Comparison of ENCODE assay signal across 8 cellular contexts in the genomic region with DNA sequence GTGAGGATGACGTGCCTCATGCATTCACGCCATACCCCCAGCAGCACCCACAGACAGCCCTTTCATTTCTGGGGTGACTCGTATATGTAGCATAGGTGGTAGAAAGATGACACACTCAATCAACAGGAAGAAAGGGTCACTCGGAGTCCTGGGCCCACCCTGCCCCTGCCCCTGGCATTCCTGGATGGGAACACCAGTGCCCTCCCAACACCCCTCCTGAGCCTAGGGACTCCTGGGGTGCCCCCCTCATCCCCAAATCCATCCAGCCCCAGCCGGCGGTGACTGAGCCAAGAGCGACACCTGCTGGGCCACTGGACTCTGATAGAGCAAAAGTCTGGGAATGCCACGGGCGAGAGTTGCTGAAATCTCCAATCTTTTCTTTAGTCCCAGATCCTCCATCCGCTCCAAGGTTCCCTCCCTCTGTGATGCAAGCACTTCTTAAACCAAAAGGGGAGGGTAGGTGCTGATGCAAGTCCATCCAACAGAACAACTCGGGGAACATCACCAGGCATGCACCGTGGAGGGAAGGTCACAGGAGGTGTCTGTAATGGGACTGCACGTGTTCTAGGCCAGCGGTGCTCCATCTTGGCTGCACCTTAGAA. TPM values are rescaled to one million over a fixed set of nuclear protein-coding genes. Genes with fewer than 3 reads are reported as not detected.
DNase-seq lines count a peak whose midpoint lies in the region; ATAC-seq, FAIRE-seq and TF ChIP-seq lines count a peak whose summit lies in the region.

No MANE protein-coding gene starts in this region.

- CTCF ChIA-PET in K562 (lab: Yijun Ruan, JAX; ENCODE audit: low intra/inter-chr PET ratio) = interaction anchor here (0.5 to 1.4 kb wide), 4 partner anchors 177 to 358 kb away, joined by 3 to 12 read pairs (median 3); no protein-coding TSS in a partner anchor

- in situ Hi-C loops in K562 (cut with MboI) = no loop called here

- no peak for TF ChIP-seq POLR2A in K562 (conservative IDR thresholded peaks at IDR 0.05)

- H3K9me3 ChIP-seq in NT2/D1 (ENCODE audit: insufficient read depth, low read length) = no peaks in the 10 kb centered on the region
- no peaks in the 10 kb centered on the region for H3K9me3 ChIP-seq in K562 (replicated peaks; ENCODE audit: control insufficient read depth, insufficient read depth, low read depth, low read length)

- DNase-seq in ELR (ENCODE audit: low read depth) = peak; percentile 52
- DNase-seq in NT2/D1 (ENCODE audit: low read depth, low spot score) = peak; percentile 35
- DNase-seq in K562 (ENCODE audit: extremely low read depth in 1 of 4, low spot score in 3 of 4) = peak; percentile 48 to 59 (median 55)
- peak; percentile 82 for DNase-seq in iPS-NIHi7 (ENCODE audit: extremely low spot score)
- peak; percentile 7 for DNase-seq in stimulated activated CD4-positive, alpha-beta T cell treated with anti-CD3 and anti-CD28 coated beads, Interleukin-4, amount 100 ng/mL, for 1 hour
- no peak for DNase-seq in NCI-H187 treated with DMSO at 0.1 percent for 48 hours (lab: John Stamatoyannopoulos, UW)

- intact Hi-C loops in K562 (cut with micrococcal nuclease) = loop anchor here (1.0 kb wide), 2 partner anchors 177 to 358 kb away; no protein-coding TSS in a partner anchor

- 3% methylated on average over 14 of the region's 14 CpGs for WGBS in K562 (ENCODE audit: insufficient coverage, low coverage, missing lambda C conversion rate)

- no TSS peak for BruUV-seq in K562 (replicated peaks; lab: Mats Ljungman, UMichigan)

- no peaks in the 10 kb centered on the region for H3K79me2 ChIP-seq in K562 (ENCODE audit: control insufficient read depth, insufficient read depth, low read length)

- POLR2A ChIA-PET in K562 (lab: Yijun Ruan, JAX) = interaction anchor here (0.5 to 0.7 kb wide), 3 partner anchors 8 to 179 kb away, joined by 3 to 5 read pairs (median 3); no protein-coding TSS in a partner anchor

- peaks cover 5% of the 10 kb centered on the region for H3K36me3 ChIP-seq in NT2/D1 (ENCODE audit: insufficient read depth, insufficient read length, low read length)
- H3K36me3 ChIP-seq in K562 (ENCODE audit: control insufficient read depth, insufficient read depth, low read length) = no peaks in the 10 kb centered on the region

- no peak for TF ChIP-seq EP300 in K562 (IDR thresholded peaks at IDR 0.05; ENCODE audit: low read length)

- H2AFZ ChIP-seq in K562 (ENCODE audit: low read depth, low read length) = 0 out of 2 replicates have a peak overlapping the region, but pooled peaks have one; percentile 36

- H3K4me3 ChIP-seq in NT2/D1 (ENCODE audit: insufficient read length, low read depth) = no peak overlapping the region
- H3K4me3 ChIP-seq in K562 = no peak overlapping the region

- no peak for FAIRE-seq in K562 (lab: Jason Lieb, UNC)

- H3K4me2 ChIP-seq in K562 (ENCODE audit: insufficient read depth, low read length) = no peak overlapping the region

- H3K9ac ChIP-seq in NT2/D1 (ENCODE audit: insufficient read length, low read depth) (no peak overlapping the region), K562 (ENCODE audit: insufficient read depth in 1 of 2, low read depth in 2 of 2, low read length in 2 of 2) (no peak overlapping the region)

- H3K27me3 ChIP-seq in NT2/D1 (ENCODE audit: insufficient read depth, insufficient read length) (no peaks in the 10 kb centered on the region), K562 (ENCODE audit: control insufficient read depth in 2 of 2, insufficient read depth in 2 of 2, low read length in 2 of 2) (peaks cover 8 to 33% of the 10 kb centered on the region in 2 experiments; a peak in 4 of 5 replicates)

- H3K4me1 ChIP-seq in NT2/D1 (ENCODE audit: insufficient read depth, insufficient read length) = peaks cover 6% of the 10 kb centered on the region
- peaks cover 0 to 8% of the 10 kb centered on the region in 2 experiments; a peak in 3 of 5 replicates for H3K4me1 ChIP-seq in K562 (replicated peaks in 1 of 2; ENCODE audit: control insufficient read depth in 2 of 2, insufficient read depth in 2 of 2, low read length in 2 of 2)

- peak; percentile 84 to 91 for TF ChIP-seq RAD21 in K562 (CRISPR knock-in tag; conservative IDR thresholded peaks at IDR 0.05 in 1 of 2, IDR thresholded peaks at IDR 0.05 in 1 of 2)

- no peaks in the 10 kb centered on the region for H3K9me1 ChIP-seq in K562 (ENCODE audit: control insufficient read depth, insufficient read depth, low read length)

- no peak overlapping the region for H3K27ac ChIP-seq in K562 (ENCODE audit: extremely low read depth, low read depth, low read length)

- peak; percentile 82 for ATAC-seq in K562
- ATAC-seq in GM19397 (IDR thresholded peaks at IDR 0.05; ENCODE audit: unreplicated experiment) = no peak
- ATAC-seq in HG03095 (IDR thresholded peaks at IDR 0.05; ENCODE audit: unreplicated experiment) = no peak

- H4K20me1 ChIP-seq in K562 (replicated peaks; ENCODE audit: control insufficient read depth, insufficient read depth, low read length) = no peaks in the 10 kb centered on the region; the same call in 1 of the 2 replicates

- peak; percentile 76 to 87 (median 79) for TF ChIP-seq CTCF in K562 (IDR thresholded peaks at IDR 0.05 in 2 of 3, conservative IDR thresholded peaks at IDR 0.05 in 1 of 3; ENCODE audit: insufficient read depth in 2 of 3, low read depth in 1 of 3, low read length in 3 of 3)

TF ChIP-seq in K562, 482 proteins besides CTCF, POLR2A, EP300 and RAD21 (continues in another document):
- TF ChIP-seq STAG1 (CRISPR knock-in tag; IDR thresholded peaks at IDR 0.05; ENCODE audit: borderline replicate concordance) (peak; percentile 51; the same call in 1 of the 2 replicates), ETS2 (tag; IDR thresholded peaks at IDR 0.05; ENCODE audit: borderline replicate concordance, poor library complexity, severe bottlenecking) (no peak), ZNF263 (CRISPR knock-in tag; IDR thresholded peaks at IDR 0.05; ENCODE audit: borderline replicate concordance) (peak; percentile 59), SMC3 (conservative IDR thresholded peaks at IDR 0.05; ENCODE audit: insufficient read depth, low read depth, low read length) (peak; percentile 71), TAF9B (IDR thresholded peaks at IDR 0.05; ENCODE audit: partially characterized antibody) (no peak), POU5F1 (IDR thresholded peaks at IDR 0.05; ENCODE audit: borderline replicate concordance, low read depth, low read length, partially characterized antibody) (no peak), CEBPG (CRISPR knock-in tag; IDR thresholded peaks at IDR 0.05) (no peak), CEBPG (tag; conservative IDR thresholded peaks at IDR 0.05 in 1 of 2, IDR thresholded peaks at IDR 0.05 in 1 of 2) (no peak), ZNF347 (CRISPR knock-in tag; IDR thresholded peaks at IDR 0.05; ENCODE audit: low read depth) (no peak)
- TF ChIP-seq, protein P1, sequence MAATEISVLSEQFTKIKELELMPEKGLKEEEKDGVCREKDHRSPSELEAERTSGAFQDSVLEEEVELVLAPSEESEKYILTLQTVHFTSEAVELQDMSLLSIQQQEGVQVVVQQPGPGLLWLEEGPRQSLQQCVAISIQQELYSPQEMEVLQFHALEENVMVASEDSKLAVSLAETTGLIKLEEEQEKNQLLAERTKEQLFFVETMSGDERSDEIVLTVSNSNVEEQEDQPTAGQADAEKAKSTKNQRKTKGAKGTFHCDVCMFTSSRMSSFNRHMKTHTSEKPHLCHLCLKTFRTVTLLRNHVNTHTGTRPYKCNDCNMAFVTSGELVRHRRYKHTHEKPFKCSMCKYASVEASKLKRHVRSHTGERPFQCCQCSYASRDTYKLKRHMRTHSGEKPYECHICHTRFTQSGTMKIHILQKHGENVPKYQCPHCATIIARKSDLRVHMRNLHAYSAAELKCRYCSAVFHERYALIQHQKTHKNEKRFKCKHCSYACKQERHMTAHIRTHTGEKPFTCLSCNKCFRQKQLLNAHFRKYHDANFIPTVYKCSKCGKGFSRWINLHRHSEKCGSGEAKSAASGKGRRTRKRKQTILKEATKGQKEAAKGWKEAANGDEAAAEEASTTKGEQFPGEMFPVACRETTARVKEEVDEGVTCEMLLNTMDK (IDR thresholded peaks at IDR 0.05; ENCODE audit: borderline replicate concordance, insufficient read depth, low read depth, low read length, poor library complexity, severe bottlenecking) = peak; percentile 4
- TF ChIP-seq, protein P2, sequence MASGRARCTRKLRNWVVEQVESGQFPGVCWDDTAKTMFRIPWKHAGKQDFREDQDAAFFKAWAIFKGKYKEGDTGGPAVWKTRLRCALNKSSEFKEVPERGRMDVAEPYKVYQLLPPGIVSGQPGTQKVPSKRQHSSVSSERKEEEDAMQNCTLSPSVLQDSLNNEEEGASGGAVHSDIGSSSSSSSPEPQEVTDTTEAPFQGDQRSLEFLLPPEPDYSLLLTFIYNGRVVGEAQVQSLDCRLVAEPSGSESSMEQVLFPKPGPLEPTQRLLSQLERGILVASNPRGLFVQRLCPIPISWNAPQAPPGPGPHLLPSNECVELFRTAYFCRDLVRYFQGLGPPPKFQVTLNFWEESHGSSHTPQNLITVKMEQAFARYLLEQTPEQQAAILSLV (tag; IDR thresholded peaks at IDR 0.05) = no peak

RNA-seq across cellular contexts. Expression of a gene that starts 31.1 kb away (rescaled TPM):
- not detected in 2 replicates for total RNA-seq in K562 (2011; cell fraction: chromatin; rRNA removed; ENCODE audit: low replicate concordance)
- total RNA-seq in K562 (2011; cell fraction: nucleolus; rRNA removed) = not detected in 2 replicates
- total RNA-seq in K562 (2011; cell fraction: nucleoplasm; rRNA removed) = not detected in 2 replicates
- total RNA-seq in K562 (2014; rRNA removed) (not detected in 2 replicates), K562 (2014; rRNA removed; fragmentation: Illumina TruSeq; extraction: Trizol) (not detected in 2 replicates), K562 (2015; rRNA removed; fragmentation: Illumina TruSeq; extraction: Trizol) (not detected in 2 replicates), K562 (2021) (not detected in 2 replicates)
- polyA plus RNA-seq in K562 (2011; rRNA removed) (not detected in 2 replicates), K562 (2014; fragmentation: Illumina TruSeq; extraction: Trizol) (not detected in 2 replicates), K562 (2014; fragmentation: Nextera tagmentation; extraction: Ambion mirVana) (not detected), K562 (2014; rRNA removed) (not detected in 2 replicates)
- polyA plus RNA-seq in K562 (2011; cell fraction: cytosol; rRNA removed) = not detected in 2 replicates
- not detected in 2 replicates for polyA plus RNA-seq in K562 (2011; cell fraction: nucleus; rRNA removed)
- not detected in 2 replicates for polyA plus RNA-seq in K562 (2012)
- not detected in 2 replicates for polyA minus RNA-seq in K562 (2011; rRNA and poly(A)+ RNA removed)
- not detected in 2 replicates for polyA minus RNA-seq in K562 (2011; cell fraction: cytosol; rRNA and poly(A)+ RNA removed)
- not detected in 2 replicates for polyA minus RNA-seq in K562 (2011; cell fraction: nucleus; rRNA and poly(A)+ RNA removed)
